10 cellular contexts compared by ENCODE assay signal in genomic region chr19:48715681-48716171, GRCh38. TPM values are rescaled to one million over a fixed set of nuclear protein-coding genes. Genes with fewer than 3 reads are reported as not detected.
A peak's percentile ranks its signal among the peaks of the same experiment; 100 is the strongest.
DNase-seq lines count a peak whose midpoint lies in the region; ATAC-seq and TF ChIP-seq lines count a peak whose summit lies in the region.
"Had no signal": no experiment of that assay in that cellular context is flagged by ENCODE, and none has a peak within 500 bp of the region (broad histone marks: within the 10 kb centered on the region; RNA-seq: fewer than 3 reads in every experiment).

No MANE protein-coding gene starts in this region.

- H3K9me3 ChIP-seq in BLaER1 treated with 17β-estradiol and CSF1 and Interleukin-3, amounts not matched to agents 10 nM and 100 nM (replicated peaks in 1 of 11): 0 out of 22 replicates have a peak, but pooled peaks cover 0 to 3% (median 0%) of the 10 kb centered on the region in 11 experiments
- H3K9me3 ChIP-seq in IMR-90 (ENCODE audit: control insufficient read depth, insufficient read depth, low read length): no peaks in the 10 kb centered on the region
- H3K9me3 ChIP-seq in neuronal stem cell (replicated peaks in 1 of 2; ENCODE audit: control insufficient read depth in 2 of 2, insufficient read depth in 1 of 2, low read depth in 1 of 2, low read length in 2 of 2): no peaks in the 10 kb centered on the region

- H3K79me1 ChIP-seq in IMR-90 (ENCODE audit: low read depth in 1 of 2, low read length in 2 of 2) (peaks cover 6 to 32% of the 10 kb centered on the region in 2 experiments; a peak in 3 of 4 replicates), neuronal stem cell (ENCODE audit: low read depth, low read length) (no peaks in the 10 kb centered on the region)

- peak overlapping the region in 8 of 11 experiments; percentile 80 to 89 (median 84); a peak in 12 of 22 replicates for H3K9ac ChIP-seq in BLaER1 treated with 17β-estradiol and CSF1 and Interleukin-3, amounts not matched to agents 10 nM and 100 nM
- H3K9ac ChIP-seq in IMR-90 (ENCODE audit: low read depth, low read length): no peak overlapping the region
- H3K9ac ChIP-seq in neuronal stem cell (ENCODE audit: low read depth, low read length, poor library complexity): no peak overlapping the region

- H3K4me3 Mint-ChIP-seq in natural killer cell treated with Interleukin-12 subunit alpha and Interleukin-12 subunit beta and Interleukin-15 and Interleukin-18, amount 100 ng/mL, for 72 hours: no peak overlapping the region

- no peak overlapping the region for H3K27ac Mint-ChIP-seq in natural killer cell treated with Interleukin-12 subunit alpha and Interleukin-12 subunit beta and Interleukin-15 and Interleukin-18, amount 100 ng/mL, for 72 hours

- peak overlapping the region in 3 of 10 experiments; percentile 19 to 72 (median 68); a peak in 4 of 20 replicates for H3K4me3 ChIP-seq in BLaER1 treated with 17β-estradiol and CSF1 and Interleukin-3, amounts not matched to agents 10 nM and 100 nM
- H3K4me3 ChIP-seq in IMR-90 (ENCODE audit: insufficient read depth, low read depth, low read length): no peak overlapping the region
- H3K4me3 ChIP-seq in neuronal stem cell (ENCODE audit: low read length in 2 of 2): no peak overlapping the region

- peak overlapping the region in 7 of 11 experiments; percentile 11 to 90 (median 85); a peak in 7 of 22 replicates for H3K27ac ChIP-seq in BLaER1 treated with 17β-estradiol and CSF1 and Interleukin-3, amounts not matched to agents 10 nM and 100 nM
- no peak overlapping the region for H3K27ac ChIP-seq in IMR-90 (ENCODE audit: insufficient read depth, low read length)
- no peak overlapping the region for H3K27ac ChIP-seq in neuronal stem cell (replicated peaks; ENCODE audit: low read length)

- H3K18ac ChIP-seq in IMR-90 (ENCODE audit: low read depth, low read length) (no peak overlapping the region), neuronal stem cell (ENCODE audit: low read length) (peak overlapping the region; percentile 27)

- H3K4ac ChIP-seq in IMR-90 (ENCODE audit: low read depth, low read length): no peak overlapping the region
- H3K4ac ChIP-seq in neuronal stem cell (ENCODE audit: low read length): no peak overlapping the region

- DNase-seq in IMR-90 (no peak), ecto neural progenitor cell (ENCODE audit: low spot score) (peak; percentile 54), neuronal stem cell (ENCODE audit: low spot score) (no peak), NCI-H187 treated with DMSO at 0.1 percent for 48 hours (lab: John Stamatoyannopoulos, UW) (no peak), cerebellar nuclear complex (lab: John Stamatoyannopoulos, UW) (no peak)
- DNase-seq in natural killer cell treated with Interleukin-12 subunit alpha and Interleukin-12 subunit beta and Interleukin-15 and Interleukin-18, amount 100 ng/mL, for 72 hours (ENCODE audit: low spot score): no peak
- DNase-seq: KG1 had no signal

- no peak overlapping the region for H2BK15ac ChIP-seq in IMR-90 (ENCODE audit: low read depth, low read length)
- H2BK15ac ChIP-seq in neuronal stem cell (ENCODE audit: low read length): peak overlapping the region; percentile 62

- H4K8ac ChIP-seq in IMR-90 (ENCODE audit: low read depth in 2 of 2, low read length in 2 of 2) (no peak overlapping the region), neuronal stem cell (ENCODE audit: low read depth, low read length) (no peak overlapping the region)

- H2BK120ac ChIP-seq in IMR-90 (ENCODE audit: low read depth, low read length) (no peak overlapping the region), neuronal stem cell (ENCODE audit: low read depth, low read length) (peak overlapping the region; percentile 94)

- H4K5ac ChIP-seq in IMR-90 (ENCODE audit: low read depth, low read length): no peak overlapping the region

- H2AK5ac ChIP-seq in IMR-90 (ENCODE audit: low read depth, low read length) (peak overlapping the region; percentile 97; the same call in 1 of the 2 replicates), neuronal stem cell (ENCODE audit: low read depth, low read length) (peak overlapping the region; percentile 93)

- 70% methylated on average over 7 of the region's 19 CpGs; no CpG with 5 or more reads in 1 of the 2 experiments for WGBS in IMR-90 (ENCODE audit: extremely low coverage in 2 of 2, insufficient read length in 1 of 2), 2 experiments
- no CpG with 5 or more reads among the region's 19 CpGs for WGBS in neuronal stem cell (ENCODE audit: extremely low coverage in 2 of 2, insufficient read length in 2 of 2, insufficient replicate concordance in 1 of 2), 2 donors

- no TSS peak for BruUV-seq in IMR-90 (replicated peaks; lab: Mats Ljungman, UMichigan)

- dilution Hi-C loops in IMR-90 (cut with HindIII; ENCODE audit: low sequenced_read_pairs, unreplicated experiment): no loop called here

- ATAC-seq in IMR-90 (ENCODE audit: low read depth) (no peak), GM18909 (IDR thresholded peaks at IDR 0.05; ENCODE audit: poor library complexity, unreplicated experiment) (no peak)
- no peak for ATAC-seq in natural killer cell treated with Interleukin-12 subunit alpha and Interleukin-12 subunit beta and Interleukin-15 and Interleukin-18, amount 100 ng/mL, for 72 hours

- H2AFZ ChIP-seq in IMR-90 (replicated peaks; ENCODE audit: low read length, poor library complexity) (no peak overlapping the region), neuronal stem cell (ENCODE audit: low read length) (no peak overlapping the region)

- peak overlapping the region; percentile 7 for H2BK12ac ChIP-seq in neuronal stem cell (ENCODE audit: low read length)

- intact Hi-C loops in IMR-90 (cut with micrococcal nuclease): loop anchor here (2.0 kb wide), 1 partner anchor 41 kb away; no protein-coding TSS in a partner anchor

- peaks cover 6 to 9% of the 10 kb centered on the region in 2 donors for H3K4me1 Mint-ChIP-seq in natural killer cell treated with Interleukin-12 subunit alpha and Interleukin-12 subunit beta and Interleukin-15 and Interleukin-18, amount 100 ng/mL, for 72 hours (ENCODE audit: low read depth in 2 of 2)

- H4K20me1 ChIP-seq in BLaER1 treated with 17β-estradiol and CSF1 and Interleukin-3, amounts not matched to agents 10 nM and 100 nM: no peaks in the 10 kb centered on the region
- no peaks in the 10 kb centered on the region for H4K20me1 ChIP-seq in IMR-90 (ENCODE audit: insufficient read depth, low read length)

- H3K23ac ChIP-seq in IMR-90 (ENCODE audit: low read depth, low read length) (no peak overlapping the region), neuronal stem cell (ENCODE audit: low read depth, low read length, poor library complexity) (peak overlapping the region; percentile 59)

- TF ChIP-seq RAD21 in IMR-90 (IDR thresholded peaks at IDR 0.05; ENCODE audit: low read length): no peak

- peaks cover 7% of the 10 kb centered on the region; the same call in 1 of the 2 replicates for H3K9me1 ChIP-seq in IMR-90 (ENCODE audit: insufficient read depth, low read length)

- H3K36me3 ChIP-seq in BLaER1 treated with 17β-estradiol and CSF1 and Interleukin-3, amounts not matched to agents 10 nM and 100 nM: no peaks in the 10 kb centered on the region; a peak in 1 of 22 replicates
- H3K36me3 ChIP-seq in IMR-90 (ENCODE audit: control insufficient read depth, insufficient read depth, low read length) (no peaks in the 10 kb centered on the region), neuronal stem cell (replicated peaks in 1 of 2; ENCODE audit: control insufficient read depth in 2 of 2, insufficient read depth in 2 of 2, low read length in 2 of 2) (no peaks in the 10 kb centered on the region)

- no peak for TF ChIP-seq POLR2A in IMR-90 (IDR thresholded peaks at IDR 0.05; ENCODE audit: low read depth, low read length)

- H3K27me3 ChIP-seq in BLaER1 treated with 17β-estradiol and CSF1 and Interleukin-3, amounts not matched to agents 10 nM and 100 nM: no peaks in the 10 kb centered on the region
- no peaks in the 10 kb centered on the region for H3K27me3 ChIP-seq in IMR-90 (ENCODE audit: control insufficient read depth, insufficient read depth, low read length)
- no peaks in the 10 kb centered on the region for H3K27me3 ChIP-seq in neuronal stem cell (ENCODE audit: control insufficient read depth in 3 of 3, insufficient read depth in 3 of 3, low read depth in 1 of 3, low read length in 3 of 3)

- CTCF ChIA-PET in IMR-90 (lab: Yijun Ruan, JAX): interaction anchor here (0.7 to 1.5 kb wide), 3 partner anchors 40 to 278 kb away, joined by 3 read pairs; partner anchors contain the start of genes GYS1 and RUVBL2

- H3K4me1 ChIP-seq in BLaER1 treated with 17β-estradiol and CSF1 and Interleukin-3, amounts not matched to agents 10 nM and 100 nM: peaks cover 30 to 52% (median 43%) of the 10 kb centered on the region in 10 experiments
- H3K4me1 ChIP-seq in IMR-90 (ENCODE audit: control insufficient read depth, insufficient read depth, low read length): peaks cover 15% of the 10 kb centered on the region
- peaks cover 28 to 37% of the 10 kb centered on the region in 2 donors for H3K4me1 ChIP-seq in neuronal stem cell (ENCODE audit: control insufficient read depth in 2 of 2, insufficient read depth in 1 of 2, low read depth in 1 of 2, low read length in 2 of 2)

- H3K36me3 Mint-ChIP-seq in natural killer cell treated with Interleukin-12 subunit alpha and Interleukin-12 subunit beta and Interleukin-15 and Interleukin-18, amount 100 ng/mL, for 72 hours: no peaks in the 10 kb centered on the region

- H2BK5ac ChIP-seq in IMR-90 (ENCODE audit: low read depth, low read length, poor library complexity, severe bottlenecking) (no peak overlapping the region), neuronal stem cell (ENCODE audit: low read length) (peak overlapping the region; percentile 44)

- H3K27me3 Mint-ChIP-seq in natural killer cell treated with Interleukin-12 subunit alpha and Interleukin-12 subunit beta and Interleukin-15 and Interleukin-18, amount 100 ng/mL, for 72 hours: no peaks in the 10 kb centered on the region

- no peak overlapping the region for H3K56ac ChIP-seq in IMR-90 (ENCODE audit: extremely low read depth, insufficient read depth, low read length)

- POLR2A ChIA-PET in IMR-90 (lab: Charles Lee; ENCODE audit: unreplicated experiment): no interaction called here

- TF ChIP-seq CTCF in IMR-90 (conservative IDR thresholded peaks at IDR 0.05; ENCODE audit: low read depth, low read length): no peak

- H2AK9ac ChIP-seq in IMR-90 (replicated peaks; ENCODE audit: low read depth, low read length, poor library complexity): peak overlapping the region; percentile 42

- in situ Hi-C loops in IMR-90 (cut with MboI; ENCODE audit: low sequenced_read_pairs): no loop called here

- no peak overlapping the region for H2BK20ac ChIP-seq in IMR-90 (ENCODE audit: low read depth, low read length)

- no peaks in the 10 kb centered on the region for H3K9me3 Mint-ChIP-seq in natural killer cell treated with Interleukin-12 subunit alpha and Interleukin-12 subunit beta and Interleukin-15 and Interleukin-18, amount 100 ng/mL, for 72 hours

- H3K14ac ChIP-seq in IMR-90 (replicated peaks; ENCODE audit: low read depth, low read length): no peak overlapping the region
- no peak overlapping the region for H3K14ac ChIP-seq in neuronal stem cell (ENCODE audit: low read length)

- no peak overlapping the region for H4K91ac ChIP-seq in IMR-90 (ENCODE audit: insufficient read depth, low read depth, low read length)
- H4K91ac ChIP-seq in neuronal stem cell (ENCODE audit: low read depth, low read length, poor library complexity): no peak overlapping the region

- H3K4me2 ChIP-seq in BLaER1 treated with 17β-estradiol and CSF1 and Interleukin-3, amounts not matched to agents 10 nM and 100 nM: peak overlapping the region; percentile 87 to 98 (median 94); a peak in 21 of 22 replicates
- H3K4me2 ChIP-seq in IMR-90 (ENCODE audit: low read depth, low read length) (no peak overlapping the region), neuronal stem cell (ENCODE audit: insufficient read depth, low read length, poor library complexity, severe bottlenecking) (no peak overlapping the region)

RNA-seq across cellular contexts. Expression of gene MAMSTR, which starts 3.8 kb away (rescaled TPM):
- total RNA-seq in IMR-90 (2012; rRNA removed): 0.18 and 0.28 TPM in 2 replicates
- 1.9 and 2.7 TPM in 2 replicates for polyA plus RNA-seq in IMR-90 (2012; rRNA removed)
- 2.2 and 3.7 TPM in 2 replicates for polyA plus RNA-seq in IMR-90 (2012; cell fraction: cytosol; rRNA removed)
- polyA plus RNA-seq in IMR-90 (2012; cell fraction: nucleus; rRNA removed; ENCODE audit: low replicate concordance): 2.3 and 4.1 TPM in 2 replicates
- polyA plus RNA-seq in neuronal stem cell (2013, experiment 1 of 2): 1.1 TPM
- polyA plus RNA-seq in neuronal stem cell (2013, experiment 2 of 2): 0.90 TPM
- 1 to 10 TPM; 1.0 to 1.2 TPM for total RNA-seq in natural killer cell treated with Interleukin-12 subunit alpha and Interleukin-12 subunit beta and Interleukin-15 and Interleukin-18, amount 100 ng/mL, for 72 hours

RNA-seq across cellular contexts. Expression of gene FUT2, which starts 20.0 kb away (rescaled TPM):
- total RNA-seq in IMR-90 (2012; rRNA removed): not detected in 2 replicates
- polyA plus RNA-seq in IMR-90 (2012; rRNA removed): not detected in 2 replicates
- not detected in 2 replicates for polyA plus RNA-seq in IMR-90 (2012; cell fraction: cytosol; rRNA removed)
- polyA plus RNA-seq in IMR-90 (2012; cell fraction: nucleus; rRNA removed; ENCODE audit: low replicate concordance): not detected in 2 replicates
- polyA plus RNA-seq in neuronal stem cell (2013, experiment 1 of 2): 0.06 TPM
- 0.21 TPM for polyA plus RNA-seq in neuronal stem cell (2013, experiment 2 of 2)
- total RNA-seq in natural killer cell treated with Interleukin-12 subunit alpha and Interleukin-12 subunit beta and Interleukin-15 and Interleukin-18, amount 100 ng/mL, for 72 hours: not detected
- total RNA-seq: H4 had no signal

RNA-seq across cellular contexts. Expression of gene RASIP1, which starts 24.7 kb away (rescaled TPM):
- total RNA-seq in IMR-90 (2012; rRNA removed): under 0.01 and 0.18 TPM in 2 replicates
- 0.51 and 0.67 TPM in 2 replicates for polyA plus RNA-seq in IMR-90 (2012; rRNA removed)
- polyA plus RNA-seq in IMR-90 (2012; cell fraction: cytosol; rRNA removed): 0.63 and 1.0 TPM in 2 replicates
- polyA plus RNA-seq in IMR-90 (2012; cell fraction: nucleus; rRNA removed; ENCODE audit: low replicate concordance): 0.36 and 0.79 TPM in 2 replicates
- polyA plus RNA-seq in neuronal stem cell (2013, experiment 1 of 2): 1.1 TPM
- polyA plus RNA-seq in neuronal stem cell (2013, experiment 2 of 2): 1.1 TPM
- total RNA-seq in natural killer cell treated with Interleukin-12 subunit alpha and Interleukin-12 subunit beta and Interleukin-15 and Interleukin-18, amount 100 ng/mL, for 72 hours: under 1 TPM; 0.12 to 0.95 TPM

RNA-seq across cellular contexts. Expression of gene IZUMO1, which starts 31.0 kb away (rescaled TPM):
- total RNA-seq in IMR-90 (2012; rRNA removed): not detected in 2 replicates
- not detected in 2 replicates for polyA plus RNA-seq in IMR-90 (2012; rRNA removed)
- not detected in 2 replicates for polyA plus RNA-seq in IMR-90 (2012; cell fraction: cytosol; rRNA removed)
- polyA plus RNA-seq in IMR-90 (2012; cell fraction: nucleus; rRNA removed; ENCODE audit: low replicate concordance): 0.05 and 0.07 TPM in 2 replicates
- polyA plus RNA-seq in neuronal stem cell (2013, experiment 1 of 2): 0.01 TPM
- polyA plus RNA-seq in neuronal stem cell (2013, experiment 2 of 2): 0.03 TPM
- not detected for total RNA-seq in natural killer cell treated with Interleukin-12 subunit alpha and Interleukin-12 subunit beta and Interleukin-15 and Interleukin-18, amount 100 ng/mL, for 72 hours
- total RNA-seq: H4 had no signal

RNA-seq across cellular contexts. Expression of gene FUT1, which starts 36.7 kb away (rescaled TPM):
- under 0.01 and 0.18 TPM in 2 replicates for total RNA-seq in IMR-90 (2012; rRNA removed)
- polyA plus RNA-seq in IMR-90 (2012; rRNA removed): 0.03 and 0.09 TPM in 2 replicates
- 0.01 and 0.12 TPM in 2 replicates for polyA plus RNA-seq in IMR-90 (2012; cell fraction: cytosol; rRNA removed)
- 0.02 and 0.04 TPM in 2 replicates for polyA plus RNA-seq in IMR-90 (2012; cell fraction: nucleus; rRNA removed; ENCODE audit: low replicate concordance)
- 0.99 TPM for polyA plus RNA-seq in neuronal stem cell (2013, experiment 1 of 2)
- 1.0 TPM for polyA plus RNA-seq in neuronal stem cell (2013, experiment 2 of 2)
- under 1 TPM in 1 of 2 donors, not detected in 1; 0.21 TPM for total RNA-seq in natural killer cell treated with Interleukin-12 subunit alpha and Interleukin-12 subunit beta and Interleukin-15 and Interleukin-18, amount 100 ng/mL, for 72 hours

Comparison
In these comparisons a context has a peak if more than half of its experiments do, and no peak if none do; other contexts are left out.
1. H3K27ac ChIP-seq: peak in BLaER1 treated with 17β-estradiol and CSF1 and Interleukin-3, amounts not matched to agents 10 nM and 100 nM (7 of 11); none in IMR-90 (single experiment) and neuronal stem cell (single experiment).
2. H3K4me2 ChIP-seq: peak in BLaER1 treated with 17β-estradiol and CSF1 and Interleukin-3, amounts not matched to agents 10 nM and 100 nM (11 of 11); none in IMR-90 (single experiment) and neuronal stem cell (single experiment).
3. H3K9ac ChIP-seq: peak in BLaER1 treated with 17β-estradiol and CSF1 and Interleukin-3, amounts not matched to agents 10 nM and 100 nM (8 of 11); none in IMR-90 (single experiment) and neuronal stem cell (single experiment).